Comparison of ENCODE assay signal across 15 cellular contexts in genomic region chr7:111532625-111533024, GRCh38. TPM values are rescaled to one million over a fixed set of nuclear protein-coding genes. Genes with fewer than 3 reads are reported as not detected.
DNase-seq lines count a peak whose midpoint lies in the region; ATAC-seq and TF ChIP-seq lines count a peak whose summit lies in the region.
"Had no signal": no experiment of that assay in that cellular context is flagged by ENCODE, and none has a peak within 500 bp of the region (broad histone marks: within the 10 kb centered on the region; RNA-seq: fewer than 3 reads in every experiment).

No MANE protein-coding gene starts in this region.

- no peak for ATAC-seq in HG03469 (IDR thresholded peaks at IDR 0.05; ENCODE audit: unreplicated experiment)
- no peak for ATAC-seq in GM23338
- ATAC-seq in upper lobe of left lung (ENCODE audit: low FRiP score in 2 of 2): no peak
- ATAC-seq in GM21526 (IDR thresholded peaks at IDR 0.05; ENCODE audit: low FRiP score, unreplicated experiment): no peak
- ATAC-seq: HCT116 had no signal

- CTCF ChIA-PET in SK-N-SH (lab: Yijun Ruan, JAX): interaction anchor here (1.1 to 1.8 kb wide), 4 partner anchors 9 to 198 kb away, joined by 3 to 4 read pairs (median 4); no protein-coding TSS in a partner anchor

- H3K79me1 ChIP-seq in mesenchymal stem cell (replicated peaks; ENCODE audit: low read length, poor library complexity, severe bottlenecking): no peaks in the 10 kb centered on the region

- H4K8ac ChIP-seq in mesenchymal stem cell (ENCODE audit: low read length): no peak overlapping the region

- TF ChIP-seq CTCF in SK-N-SH (IDR thresholded peaks at IDR 0.05) (no peak), GM23338 (conservative IDR thresholded peaks at IDR 0.05; ENCODE audit: low read depth in 2 of 2) (no peak), upper lobe of left lung (IDR thresholded peaks at IDR 0.05) (no peak)

- H3K4me3 ChIP-seq in SK-N-SH (ENCODE audit: low read depth in 2 of 2, low read length in 1 of 2): no peak overlapping the region
- H3K4me3 ChIP-seq in mesenchymal stem cell (ENCODE audit: insufficient read depth in 1 of 2, low read depth in 1 of 2, low read length in 2 of 2): no peak overlapping the region
- H3K4me3 ChIP-seq in GM23338: no peak overlapping the region
- no peak overlapping the region for H3K4me3 ChIP-seq in upper lobe of left lung

- H3K27ac ChIP-seq in SK-N-SH (ENCODE audit: low read depth in 2 of 2, low read length in 1 of 2) (peak overlapping the region in 1 of 2 experiments; percentile 88; a peak in 2 of 4 replicates), mesenchymal stem cell (ENCODE audit: low read length, poor library complexity, severe bottlenecking) (no peak overlapping the region), GM23338 (ENCODE audit: low read depth) (no peak overlapping the region), upper lobe of left lung (no peak overlapping the region)
- H3K27ac ChIP-seq: parathyroid adenoma had no signal

- peaks cover 9 to 13% of the 10 kb centered on the region in 2 experiments; a peak in 3 of 4 replicates for H3K4me1 ChIP-seq in SK-N-SH (ENCODE audit: control insufficient read depth in 1 of 2, insufficient read depth in 2 of 2, low read depth in 1 of 2, low read length in 1 of 2)
- no peaks in the 10 kb centered on the region for H3K4me1 ChIP-seq in mesenchymal stem cell (ENCODE audit: control insufficient read depth, insufficient read depth, low read depth, low read length)
- H3K4me1 ChIP-seq in GM23338 (ENCODE audit: insufficient read depth): peaks cover 5% of the 10 kb centered on the region; the same call in 1 of the 2 replicates
- H3K4me1 ChIP-seq in upper lobe of left lung: no peaks in the 10 kb centered on the region

- no peak overlapping the region for H2BK12ac ChIP-seq in mesenchymal stem cell (ENCODE audit: low read length in 2 of 2)

- H3K9me2 ChIP-seq in SK-N-SH (no peaks in the 10 kb centered on the region), GM23338 (ENCODE audit: insufficient read depth) (no peaks in the 10 kb centered on the region)

- no peak overlapping the region for H2BK120ac ChIP-seq in mesenchymal stem cell (ENCODE audit: low read depth, low read length)

- H3K9me3 Mint-ChIP-seq in GM23338: no peaks in the 10 kb centered on the region

- DNase-seq in COLO829 (ENCODE audit: low spot score) (peak; percentile 6), NCI-H1694 (lab: John Stamatoyannopoulos, UW) (peak; percentile 62), SK-N-SH (peak; percentile 15), mesenchymal stem cell (peak; percentile 8), GM23338 (ENCODE audit: low spot score) (no peak), upper lobe of left lung (no peak)
- DNase-seq: activated CD4-positive, alpha-beta T cell treated with anti-CD3 and anti-CD28 coated beads, Interleukin-2, amount 50 U/mL, for 4 hours; activated effector memory CD4-positive, alpha-beta T cell treated with Interleukin-2 at 50 U/mL for 16 hours; C1 segment of cervical spinal cord; stimulated activated naive CD4-positive, alpha-beta T cell; T-helper 2 cell had no signal

- no peaks in the 10 kb centered on the region for H3K36me3 Mint-ChIP-seq in GM23338 (ENCODE audit: low read depth)

- H2BK15ac ChIP-seq in mesenchymal stem cell (ENCODE audit: low read depth, poor library complexity, severe bottlenecking): no peak overlapping the region

- POLR2A ChIA-PET in SK-N-SH (lab: Yijun Ruan, JAX): no interaction called here

- no peak overlapping the region for H3K4me2 ChIP-seq in SK-N-SH
- H3K4me2 ChIP-seq in mesenchymal stem cell (ENCODE audit: low read length, poor library complexity, severe bottlenecking): no peak overlapping the region
- no peak overlapping the region for H3K4me2 ChIP-seq in GM23338

- TF ChIP-seq POLR2A in upper lobe of left lung (IDR thresholded peaks at IDR 0.05): no peak

- H3F3A ChIP-seq in SK-N-SH (replicated peaks; ENCODE audit: insufficient read depth): peaks cover 9% of the 10 kb centered on the region
- H3F3A ChIP-seq in GM23338 (replicated peaks; ENCODE audit: low read depth): no peaks in the 10 kb centered on the region

- no peak overlapping the region for H3K4me3 Mint-ChIP-seq in GM23338

- H2AFZ ChIP-seq in SK-N-SH (ENCODE audit: low read depth): no peak overlapping the region
- H2AFZ ChIP-seq in mesenchymal stem cell (ENCODE audit: low read depth, low read length): no peak overlapping the region
- H2AFZ ChIP-seq in GM23338: no peak overlapping the region
- H2AFZ ChIP-seq: parathyroid adenoma had no signal

- no peak overlapping the region for H3K23ac ChIP-seq in mesenchymal stem cell (ENCODE audit: low read length in 2 of 2)

- H3K27me3 ChIP-seq in SK-N-SH (ENCODE audit: insufficient read depth): no peaks in the 10 kb centered on the region
- no peaks in the 10 kb centered on the region for H3K27me3 ChIP-seq in mesenchymal stem cell (ENCODE audit: control insufficient read depth in 1 of 2, insufficient read depth in 1 of 2, low read length in 2 of 2)
- H3K27me3 ChIP-seq in GM23338 (ENCODE audit: insufficient read depth): no peaks in the 10 kb centered on the region
- H3K27me3 ChIP-seq in upper lobe of left lung: no peaks in the 10 kb centered on the region

- H3K4me1 Mint-ChIP-seq in GM23338: peaks cover 10% of the 10 kb centered on the region; the same call in 2 of the 3 replicates

- no peak overlapping the region for H4K91ac ChIP-seq in mesenchymal stem cell (ENCODE audit: low read length)

- no peak overlapping the region for H3K27ac Mint-ChIP-seq in GM23338

- no peaks in the 10 kb centered on the region for H4K20me1 ChIP-seq in SK-N-SH (ENCODE audit: insufficient read depth)
- no peaks in the 10 kb centered on the region; the same call in 1 of the 2 replicates for H4K20me1 ChIP-seq in GM23338 (replicated peaks; ENCODE audit: insufficient read depth)

- no peak for TF ChIP-seq RAD21 in SK-N-SH (IDR thresholded peaks at IDR 0.05; ENCODE audit: low read length)

- H3K9me3 ChIP-seq in SK-N-SH (no peaks in the 10 kb centered on the region), mesenchymal stem cell (ENCODE audit: control insufficient read depth, low read length) (no peaks in the 10 kb centered on the region), upper lobe of left lung (no peaks in the 10 kb centered on the region)

- no peak overlapping the region for H3K18ac ChIP-seq in mesenchymal stem cell (ENCODE audit: low read depth in 1 of 2, low read length in 2 of 2)

- H3K14ac ChIP-seq in mesenchymal stem cell (ENCODE audit: low read length in 2 of 2): no peak overlapping the region

- H3K9ac ChIP-seq in SK-N-SH: no peak overlapping the region
- H3K9ac ChIP-seq in mesenchymal stem cell (ENCODE audit: low read length): no peak overlapping the region
- H3K9ac ChIP-seq: parathyroid adenoma had no signal

- H3K36me3 ChIP-seq in SK-N-SH (replicated peaks in 1 of 2; ENCODE audit: control insufficient read depth in 1 of 2, insufficient read depth in 2 of 2, low read length in 1 of 2) (no peaks in the 10 kb centered on the region), mesenchymal stem cell (ENCODE audit: control insufficient read depth in 1 of 2, insufficient read depth in 2 of 2, low read depth in 1 of 2, low read length in 2 of 2) (no peaks in the 10 kb centered on the region), GM23338 (ENCODE audit: insufficient read depth) (no peaks in the 10 kb centered on the region), upper lobe of left lung (no peaks in the 10 kb centered on the region)

- H2AK5ac ChIP-seq in mesenchymal stem cell (ENCODE audit: low read length, severe bottlenecking): no peak overlapping the region

- no peak for TF ChIP-seq EP300 in SK-N-SH (IDR thresholded peaks at IDR 0.05; ENCODE audit: borderline replicate concordance in 1 of 2, low read depth in 1 of 2, low read length in 1 of 2)
- TF ChIP-seq EP300 in upper lobe of left lung (IDR thresholded peaks at IDR 0.05): no peak

- no peaks in the 10 kb centered on the region for H3K27me3 Mint-ChIP-seq in GM23338 (ENCODE audit: insufficient read depth, low read depth, poor library complexity)

- H3K4ac ChIP-seq in mesenchymal stem cell (ENCODE audit: low read depth in 1 of 2, low read length in 2 of 2): no peak overlapping the region

- H3K79me2 ChIP-seq in SK-N-SH (ENCODE audit: insufficient read depth) (no peaks in the 10 kb centered on the region), GM23338 (replicated peaks; ENCODE audit: insufficient read depth) (no peaks in the 10 kb centered on the region)
- H3K79me2 ChIP-seq: parathyroid adenoma had no signal

- no peak overlapping the region for H2BK5ac ChIP-seq in mesenchymal stem cell (ENCODE audit: low read depth, low read length, poor library complexity, severe bottlenecking)

TF ChIP-seq in SK-N-SH, 30 proteins besides CTCF, POLR2A, EP300 and RAD21 (continues in another document):
- TF ChIP-seq GABPA (IDR thresholded peaks at IDR 0.05; ENCODE audit: low read depth) (no peak), USF1 (IDR thresholded peaks at IDR 0.05; ENCODE audit: borderline replicate concordance, low read depth) (no peak), FOXM1 (IDR thresholded peaks at IDR 0.05; ENCODE audit: low read depth) (no peak), MEF2A (IDR thresholded peaks at IDR 0.05; ENCODE audit: borderline replicate concordance, low read depth) (no peak)

TF ChIP-seq in GM23338, 12 proteins besides CTCF, POLR2A, EP300 and RAD21 (continues in another document):
- TF ChIP-seq ZNF331 (CRISPR knock-in tag; IDR thresholded peaks at IDR 0.05; ENCODE audit: low read depth) (no peak), EZH2phosphoT487 (IDR thresholded peaks at IDR 0.05; ENCODE audit: unreplicated experiment) (no peak), POLR2AphosphoS5 (IDR thresholded peaks at IDR 0.05; ENCODE audit: low read depth) (no peak), CREB1 (CRISPR knock-in tag; IDR thresholded peaks at IDR 0.05; ENCODE audit: low read depth) (no peak), STAT1 (IDR thresholded peaks at IDR 0.05; ENCODE audit: unreplicated experiment) (no peak), EZH2 (IDR thresholded peaks at IDR 0.05; ENCODE audit: low read depth, unreplicated experiment) (no peak), ETS1 (IDR thresholded peaks at IDR 0.05) (no peak)

RNA-seq across cellular contexts. Expression of gene IMMP2L, which starts 29.7 kb away (rescaled TPM):
- 10.7 and 13.8 TPM in 2 replicates for polyA plus RNA-seq in SK-N-SH (2012; rRNA removed)
- polyA plus RNA-seq in SK-N-SH (2012; cell fraction: cytosol; rRNA removed): 15.1 and 19.4 TPM in 2 replicates
- polyA plus RNA-seq in SK-N-SH (2012; cell fraction: nucleus; rRNA removed): 14.3 and 21.3 TPM in 2 replicates
- 5.8 TPM for polyA plus RNA-seq in mesenchymal stem cell (2013, experiment 1 of 2)
- polyA plus RNA-seq in mesenchymal stem cell (2013, experiment 2 of 2): 4.8 TPM
- total RNA-seq in GM23338 (2014; rRNA removed; shearing (Covaris generic)): 7.3 and 7.7 TPM in 2 replicates
- polyA plus RNA-seq in GM23338 (2016; fragmentation: Nextera tagmentation; extraction: Ambion mirVana): 14.0 and 17.3 TPM in 2 replicates
- total RNA-seq in upper lobe of left lung: 10 to 100 TPM in 4 of 6 donors, 1 to 10 TPM in 2; 7.1 to 17.5 (median 11.3) TPM

Comparison
In these comparisons a context has a peak if more than half of its experiments do, and no peak if none do; other contexts are left out.
1. DNase-seq: peak in COLO829 (single experiment), NCI-H1694 (single experiment), SK-N-SH (single experiment) and mesenchymal stem cell (single experiment); none in GM23338 (single experiment) and upper lobe of left lung (0 of 2).